Comparison of ENCODE assay signal across 1 cellular context in genomic region chr12:38316391-38317129, GRCh38.
A peak's percentile ranks its signal among the peaks of the same experiment; 100 is the strongest.
TF ChIP-seq lines count a peak whose summit lies in the region.

A gene with protein sequence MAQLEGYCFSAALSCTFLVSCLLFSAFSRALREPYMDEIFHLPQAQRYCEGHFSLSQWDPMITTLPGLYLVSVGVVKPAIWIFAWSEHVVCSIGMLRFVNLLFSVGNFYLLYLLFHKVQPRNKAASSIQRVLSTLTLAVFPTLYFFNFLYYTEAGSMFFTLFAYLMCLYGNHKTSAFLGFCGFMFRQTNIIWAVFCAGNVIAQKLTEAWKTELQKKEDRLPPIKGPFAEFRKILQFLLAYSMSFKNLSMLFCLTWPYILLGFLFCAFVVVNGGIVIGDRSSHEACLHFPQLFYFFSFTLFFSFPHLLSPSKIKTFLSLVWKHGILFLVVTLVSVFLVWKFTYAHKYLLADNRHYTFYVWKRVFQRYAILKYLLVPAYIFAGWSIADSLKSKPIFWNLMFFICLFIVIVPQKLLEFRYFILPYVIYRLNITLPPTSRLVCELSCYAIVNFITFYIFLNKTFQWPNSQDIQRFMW (plus strand): TSS chr12:38316774. CDS start chr12:38316894, 120 bp downstream.

TF ChIP-seq in A549, 52 proteins besides CTCF, POLR2A, EP300 and RAD21 (continued from another document):
- TF ChIP-seq HES2 (IDR thresholded peaks at IDR 0.05) (no peak), FOXS1 (CRISPR knock-in tag; IDR thresholded peaks at IDR 0.05) (no peak), GATA3 (IDR thresholded peaks at IDR 0.05; ENCODE audit: borderline replicate concordance) (peak; percentile 53; the same call in 1 of the 2 replicates), BHLHE40 (IDR thresholded peaks at IDR 0.05; ENCODE audit: low read depth, low read length) (no peak), RCOR1 (IDR thresholded peaks at IDR 0.05; ENCODE audit: low read depth, low read length) (no peak), CHD2 (IDR thresholded peaks at IDR 0.05; ENCODE audit: low read length, partially characterized antibody) (no peak), POLR2AphosphoS2 (conservative IDR thresholded peaks at IDR 0.05; ENCODE audit: low read length) (no peak), ESRRA (IDR thresholded peaks at IDR 0.05; ENCODE audit: borderline replicate concordance, low read length) (no peak), NR3C1 (IDR thresholded peaks at IDR 0.05) (no peak), ZC3H11A (IDR thresholded peaks at IDR 0.05) (no peak), KDM1A (IDR thresholded peaks at IDR 0.05; ENCODE audit: low read depth) (no peak), ZSCAN20 (CRISPR knock-in tag; IDR thresholded peaks at IDR 0.05) (no peak), MAFK (IDR thresholded peaks at IDR 0.05; ENCODE audit: partially characterized antibody) (no peak), FOSL2 (IDR thresholded peaks at IDR 0.05) (no peak), FOSL2 (CRISPR knock-in tag; IDR thresholded peaks at IDR 0.05) (no peak), CBX2 (IDR thresholded peaks at IDR 0.05; ENCODE audit: borderline replicate concordance, low read depth) (no peak), KDM5A (IDR thresholded peaks at IDR 0.05) (peak; percentile 30), CHD4 (IDR thresholded peaks at IDR 0.05; ENCODE audit: borderline replicate concordance) (no peak), USF2 (IDR thresholded peaks at IDR 0.05) (no peak)
